ENCODE assay signal across 9 cellular contexts in genomic region chr10:14507156-14507555, GRCh38.
DNase-seq lines count a peak whose midpoint lies in the region; ATAC-seq and TF ChIP-seq lines count a peak whose summit lies in the region.
"Had no signal": no experiment of that assay in that cellular context is flagged by ENCODE, and none has a peak within 500 bp of the region (broad histone marks: within the 10 kb centered on the region; RNA-seq: fewer than 3 reads in every experiment).

No MANE protein-coding gene starts in this region.

- TF ChIP-seq POLR2A in ovary (IDR thresholded peaks at IDR 0.05) (no peak), lower leg skin (IDR thresholded peaks at IDR 0.05) (no peak)

- peak; percentile 77 for ATAC-seq in activated T-helper 17 cell treated with anti-CD3 and anti-CD28 coated beads, Interleukin-2, amount 50 U/mL, for 72 hours (replicated peaks)
- peak; percentile 47 for ATAC-seq in stimulated activated naive CD8-positive, alpha-beta T cell treated with anti-CD3 and anti-CD28 coated beads, Interleukin-15, Interleukin-2, amounts not matched to agents 100 U/mL and 50 U/mL, for 24 hours
- no peak for ATAC-seq in HG03039 (IDR thresholded peaks at IDR 0.05; ENCODE audit: unreplicated experiment)

- peaks cover 34% of the 10 kb centered on the region for H3K36me3 Mint-ChIP-seq in activated T-helper 17 cell treated with anti-CD3 and anti-CD28 coated beads, Interleukin-2, amount 50 U/mL, for 72 hours (ENCODE audit: low read depth)

- peak; percentile 22 for DNase-seq in stimulated activated CD4-positive, alpha-beta T cell treated with anti-CD3 and anti-CD28 coated beads, Interleukin-1b, Interleukin-23, amount 100 ng/mL, for 48 hours
- DNase-seq in stimulated activated CD4-positive, alpha-beta T cell treated with anti-CD3 and anti-CD28 coated beads, Interleukin-12 subunit alpha, Interleukin-12 subunit beta, amount 100 ng/mL, for 4 hours = no peak
- DNase-seq in NCI-H2081 (lab: John Stamatoyannopoulos, UW) (peak; percentile 57 to 82), ovary (no peak), lower leg skin (ENCODE audit: low spot score in 2 of 2) (no peak)
- no peak for DNase-seq in stimulated activated naive CD8-positive, alpha-beta T cell treated with anti-CD3 and anti-CD28 coated beads, Interleukin-15, Interleukin-2, amounts not matched to agents 100 U/mL and 50 U/mL, for 24 hours

- no peak overlapping the region for H3K27ac ChIP-seq in ovary

- H3K4me3 Mint-ChIP-seq in activated T-helper 17 cell treated with anti-CD3 and anti-CD28 coated beads, Interleukin-2, amount 50 U/mL, for 72 hours = peak overlapping the region; percentile 51
- H3K4me3 Mint-ChIP-seq: CD14-positive monocyte had no signal

- H3K27me3 ChIP-seq in ovary = no peaks in the 10 kb centered on the region

- peak overlapping the region; percentile 85 for H3K27ac Mint-ChIP-seq in activated T-helper 17 cell treated with anti-CD3 and anti-CD28 coated beads, Interleukin-2, amount 50 U/mL, for 72 hours
- H3K27ac Mint-ChIP-seq: CD14-positive monocyte had no signal

- no peaks in the 10 kb centered on the region for H3K9me3 Mint-ChIP-seq in activated T-helper 17 cell treated with anti-CD3 and anti-CD28 coated beads, Interleukin-2, amount 50 U/mL, for 72 hours
- H3K9me3 Mint-ChIP-seq: CD14-positive monocyte had no signal

- TF ChIP-seq EP300 in ovary (IDR thresholded peaks at IDR 0.05) = no peak

- H3K4me3 ChIP-seq in ovary (no peak overlapping the region), lower leg skin (ENCODE audit: low read depth, poor library complexity, severe bottlenecking) (no peak overlapping the region)

- no peaks in the 10 kb centered on the region for H3K4me1 ChIP-seq in ovary (ENCODE audit: insufficient read depth)

- peaks cover 2% of the 10 kb centered on the region for H3K36me3 ChIP-seq in ovary

- intact Hi-C loops in ovary (cut with DNase I) = no loop called here
- intact Hi-C loops in lower leg skin (cut with DNase I; ENCODE audit: low total_unique reads) = no loop called here

- WGBS in ovary, 3 donors = 59 to 66% (median 65%) methylated on average over 6 of the region's 6 CpGs
- WGBS in lower leg skin, 2 donors = 58 to 67% methylated on average over 6 of the region's 6 CpGs

- no peaks in the 10 kb centered on the region for H3K27me3 Mint-ChIP-seq in activated T-helper 17 cell treated with anti-CD3 and anti-CD28 coated beads, Interleukin-2, amount 50 U/mL, for 72 hours

- TF ChIP-seq CTCF in ovary (IDR thresholded peaks at IDR 0.05) (no peak), lower leg skin (IDR thresholded peaks at IDR 0.05) (no peak)

- no peaks in the 10 kb centered on the region for H3K9me3 ChIP-seq in ovary

- H3K4me1 Mint-ChIP-seq in activated T-helper 17 cell treated with anti-CD3 and anti-CD28 coated beads, Interleukin-2, amount 50 U/mL, for 72 hours = peaks cover 13% of the 10 kb centered on the region

Comparison
In these comparisons a context has a peak if more than half of its experiments do, and no peak if none do; other contexts are left out.
1. DNase-seq: peak in stimulated activated CD4-positive, alpha-beta T cell treated with anti-CD3 and anti-CD28 coated beads, Interleukin-1b, Interleukin-23, amount 100 ng/mL, for 48 hours (single experiment) and NCI-H2081 (2 of 2); none in stimulated activated CD4-positive, alpha-beta T cell treated with anti-CD3 and anti-CD28 coated beads, Interleukin-12 subunit alpha, Interleukin-12 subunit beta, amount 100 ng/mL, for 4 hours (single experiment), stimulated activated naive CD8-positive, alpha-beta T cell treated with anti-CD3 and anti-CD28 coated beads, Interleukin-15, Interleukin-2, amounts not matched to agents 100 U/mL and 50 U/mL, for 24 hours (single experiment), ovary (0 of 5) and lower leg skin (0 of 2).